Comparison of ENCODE assay signal across 8 cellular contexts in the genomic region with DNA sequence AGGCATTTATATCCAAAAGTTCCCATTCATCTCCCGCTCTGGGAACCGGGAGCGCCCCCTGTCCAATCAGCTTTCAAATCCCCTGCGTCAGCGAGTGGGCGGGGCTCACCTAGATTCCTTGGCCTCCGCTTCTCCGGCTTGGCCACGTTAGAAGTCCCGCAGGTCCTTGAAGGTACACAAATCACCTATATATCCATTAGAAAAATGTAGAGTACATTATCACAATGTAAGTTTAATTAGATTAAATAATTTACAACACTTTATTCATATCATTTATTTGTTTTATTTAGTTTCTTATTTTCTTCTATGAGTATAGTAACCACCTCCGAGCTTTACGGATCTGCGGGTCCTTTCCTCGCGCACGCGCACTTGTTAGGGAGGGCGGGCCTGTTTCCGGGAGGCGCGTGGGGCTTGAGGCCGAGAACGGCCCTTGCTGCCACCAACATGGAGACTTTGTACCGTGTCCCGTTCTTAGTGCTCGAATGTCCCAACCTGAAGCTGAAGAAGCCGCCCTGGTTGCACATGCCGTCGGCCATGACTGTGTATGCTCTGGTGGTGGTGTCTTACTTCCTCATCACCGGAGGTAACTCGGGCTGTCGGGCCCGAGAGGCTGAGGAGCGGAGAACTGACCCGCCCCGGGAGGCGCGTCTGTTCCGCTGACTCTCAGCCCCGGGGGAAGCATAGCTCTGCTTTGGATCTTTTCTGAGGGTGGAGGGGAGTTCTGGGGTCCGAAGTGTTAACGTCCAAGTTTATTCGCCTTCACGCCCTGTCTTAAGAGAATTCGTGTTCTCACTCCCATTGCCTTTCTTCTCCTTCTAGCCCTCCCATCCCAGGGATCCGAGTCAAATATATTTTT. TPM values are rescaled to one million over a fixed set of nuclear protein-coding genes. Genes with fewer than 3 reads are reported as not detected.
DNase-seq lines count a peak whose midpoint lies in the region; ATAC-seq and TF ChIP-seq lines count a peak whose summit lies in the region.

A gene (plus strand): TSS at position 388 of the 856 bp plus-strand sequence. CDS start 57 bp downstream, at position 445.

- CTCF ChIA-PET in Panc1 (lab: Charles Lee), result no interaction called here

- H3K27me3 ChIP-seq in Panc1 (ENCODE audit: control insufficient read depth, insufficient read depth, low read length) (no peaks in the 10 kb centered on the region), mucosa of rectum (ENCODE audit: control insufficient read depth in 2 of 2, insufficient read depth in 2 of 2, low read length in 2 of 2) (no peaks in the 10 kb centered on the region)

- H3K4me3 ChIP-seq in Panc1 (ENCODE audit: low read depth in 2 of 2, low read length in 2 of 2) (peak within 1 kb of the TSS; percentile 98 to 99), mucosa of rectum (ENCODE audit: low read length in 2 of 2) (peak within 1 kb of the TSS; percentile 85 to 98)

- H3K27ac ChIP-seq in Panc1 (ENCODE audit: low read length) (peak within 1 kb of the TSS; percentile 90), mucosa of rectum (ENCODE audit: low read depth in 2 of 2, low read length in 2 of 2) (peak within 1 kb of the TSS; percentile 81 to 85)

- ATAC-seq in GM21723 (IDR thresholded peaks at IDR 0.05; ENCODE audit: unreplicated experiment), result peak; percentile 94
- ATAC-seq in Panc1, result peak; percentile 97
- ATAC-seq in activated T-cell treated with anti-CD3 and anti-CD28 coated beads, Interleukin-2, amount 50 U/mL, for 4 hours, result peak; percentile 93 to 94

- intact Hi-C loops in Panc1 (cut with micrococcal nuclease; ENCODE audit: unreplicated experiment), result no loop called here

- H3K36me3 Mint-ChIP-seq in activated T-cell treated with anti-CD3 and anti-CD28 coated beads, Interleukin-2, amount 50 U/mL, for 4 hours (ENCODE audit: insufficient read depth), result peaks cover 19% of the 10 kb centered on the region

- H3K9me3 Mint-ChIP-seq in activated T-cell treated with anti-CD3 and anti-CD28 coated beads, Interleukin-2, amount 50 U/mL, for 4 hours, result no peaks in the 10 kb centered on the region

- TF ChIP-seq POLR2A in erythroblast (IDR thresholded peaks at IDR 0.05; ENCODE audit: low read length), result peak; percentile 73

- POLR2A ChIA-PET in Panc1 (lab: Charles Lee), result interaction anchor here (0.6 kb wide), 1 partner anchor 930 kb away, joined by 7 read pairs; no protein-coding TSS in a partner anchor

- in situ Hi-C loops in Panc1 (cut with HindIII; ENCODE audit: low pct_unique_long_range_greater_than_20kb, low sequenced_read_pairs), result no loop called here

- H3K4me3 Mint-ChIP-seq in activated T-cell treated with anti-CD3 and anti-CD28 coated beads, Interleukin-2, amount 50 U/mL, for 4 hours, result peak within 1 kb of the TSS; percentile 98

- no peaks in the 10 kb centered on the region; the same call in 1 of the 2 replicates for H3K4me1 ChIP-seq in Panc1 (ENCODE audit: control insufficient read depth, insufficient read depth, low read length)
- peaks cover 6 to 16% of the 10 kb centered on the region in 2 donors for H3K4me1 ChIP-seq in mucosa of rectum (ENCODE audit: control insufficient read depth in 2 of 2, insufficient read depth in 2 of 2, low read length in 2 of 2)

- TF ChIP-seq CTCF in Panc1 (IDR thresholded peaks at IDR 0.05), result no peak

- peak within 1 kb of the TSS; percentile 82 to 87 for H3K9ac ChIP-seq in mucosa of rectum (ENCODE audit: low read depth in 1 of 2, low read length in 2 of 2)

- H3K9me3 ChIP-seq in Panc1 (ENCODE audit: control insufficient read depth, insufficient read depth, low read depth, low read length) (no peaks in the 10 kb centered on the region), mucosa of rectum (ENCODE audit: control insufficient read depth in 2 of 2, low read length in 2 of 2) (no peaks in the 10 kb centered on the region)

- peaks cover 42% of the 10 kb centered on the region for H3K4me1 Mint-ChIP-seq in activated T-cell treated with anti-CD3 and anti-CD28 coated beads, Interleukin-2, amount 50 U/mL, for 4 hours (ENCODE audit: low read depth)

- TSS peak; percentile 91 for BruUV-seq in Panc1 (replicated peaks; lab: Mats Ljungman, UMichigan)

- H3K36me3 ChIP-seq in Panc1 (ENCODE audit: control insufficient read depth, insufficient read depth, low read length) (peaks cover 8% of the 10 kb centered on the region; the same call in 1 of the 2 replicates), mucosa of rectum (ENCODE audit: control insufficient read depth in 2 of 2, insufficient read depth in 2 of 2, low read length in 2 of 2) (peaks cover 0 to 4% of the 10 kb centered on the region in 2 donors)

- DNase-seq in DMS53 (lab: John Stamatoyannopoulos, UW) (peak; percentile 97), KG1 (lab: John Stamatoyannopoulos, UW) (peak; percentile 99), Panc1 (ENCODE audit: low read depth, low spot score) (peak; percentile 68), erythroblast (lab: John Stamatoyannopoulos, UW) (peak; percentile 95 to 96)
- DNase-seq in activated T-cell treated with anti-CD3 and anti-CD28 coated beads, Interleukin-2, amount 50 U/mL, for 4 hours, result peak; percentile 91
- DNase-seq in stimulated activated CD8-positive, alpha-beta memory T cell treated with anti-CD3 and anti-CD28 coated beads, Interleukin-4, amount 100 ng/mL, for 48 hours, result peak; percentile 96

- H3K27me3 Mint-ChIP-seq in activated T-cell treated with anti-CD3 and anti-CD28 coated beads, Interleukin-2, amount 50 U/mL, for 4 hours (ENCODE audit: low read depth), result no peaks in the 10 kb centered on the region

RNA-seq across cellular contexts. Expression of the gene that starts here (rescaled TPM):
- total RNA-seq in Panc1 (2021; ENCODE audit: unreplicated experiment), result 57.8 TPM
- polyA plus RNA-seq in Panc1 (2012; ENCODE audit: insufficient read length), result 59.2 TPM
- total RNA-seq in activated T-cell treated with anti-CD3 and anti-CD28 coated beads, Interleukin-2, amount 50 U/mL, for 4 hours, result 100 to 1,000 TPM; 101 to 105 (median 103) TPM

Comparison
In these comparisons a context has a peak if more than half of its experiments do, and no peak if none do; other contexts are left out.
1. Peak in every context shown above with its lines: DNase-seq, ATAC-seq, H3K4me3 ChIP-seq and H3K27ac ChIP-seq.